Comparison of ENCODE assay signal across 6 cellular contexts in the genomic region with DNA sequence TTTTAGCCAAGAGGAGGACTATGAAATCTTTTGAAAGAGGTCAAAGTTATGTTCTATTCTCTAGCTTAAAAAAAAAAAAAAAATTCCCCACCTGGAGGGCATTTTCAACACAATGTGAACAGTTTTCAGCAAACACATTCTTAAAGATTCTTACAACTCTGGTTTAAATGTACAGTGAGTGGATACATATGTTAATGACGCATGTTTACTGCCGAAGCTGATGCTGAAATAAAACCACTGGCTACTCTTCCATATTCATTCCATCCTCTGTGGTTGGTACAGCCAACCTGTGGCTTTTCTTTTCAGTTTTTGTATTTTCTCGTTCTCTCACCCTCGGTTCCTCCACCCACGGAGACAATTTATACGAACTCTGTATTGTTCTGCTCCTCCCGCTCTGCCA.
"Had no signal": no experiment of that assay in that cellular context is flagged by ENCODE, and none has a peak within 500 bp of the region (broad histone marks: within the 10 kb centered on the region; RNA-seq: fewer than 3 reads in every experiment).

No MANE protein-coding gene starts in this region.

- H3K27me3 Mint-ChIP-seq: IgD-negative memory B cell had no signal

- H3K4me2 ChIP-seq: KMS-11 had no signal

- H3K4me1 Mint-ChIP-seq: IgD-negative memory B cell had no signal

- DNase-seq: GOT3, H7, HCEC 1CT, KBM-7 had no signal

- H3K27ac Mint-ChIP-seq: IgD-negative memory B cell had no signal

- H3K36me3 Mint-ChIP-seq: IgD-negative memory B cell had no signal

- H3K4me3 Mint-ChIP-seq: IgD-negative memory B cell had no signal

- H3K27ac ChIP-seq: KMS-11 had no signal

- H3K9ac ChIP-seq: KMS-11 had no signal
